Comparison of ENCODE assay signal across 10 cellular contexts in the genomic region with DNA sequence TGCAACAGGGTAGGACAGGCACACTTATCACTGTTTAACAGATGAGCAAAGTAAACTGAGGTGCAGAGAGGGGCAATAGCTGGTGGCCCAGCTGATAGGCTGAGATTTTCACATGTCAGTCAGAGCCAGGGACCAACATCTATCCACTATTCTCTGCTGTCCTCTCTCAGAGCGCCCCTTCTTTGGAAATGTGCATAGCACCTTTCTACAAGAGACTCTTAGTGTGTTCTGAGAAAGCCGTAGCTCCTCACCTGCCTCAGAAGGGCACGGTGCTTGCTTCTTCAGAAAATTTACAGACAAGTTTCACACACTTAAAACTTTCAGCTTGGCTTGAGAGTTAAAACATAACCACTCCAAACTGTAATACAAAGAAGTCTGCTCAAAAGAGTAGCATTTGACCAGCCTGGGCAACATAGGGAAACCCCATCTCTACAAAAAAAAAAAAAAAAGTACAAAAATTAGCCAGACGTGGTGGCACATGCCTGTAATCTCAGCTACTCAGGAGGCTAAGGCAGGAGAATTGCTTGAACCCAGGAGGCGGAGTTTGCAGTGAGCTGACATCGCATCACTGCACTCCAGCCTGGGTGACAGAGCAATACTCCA. TPM values are rescaled to one million over a fixed set of nuclear protein-coding genes. Genes with fewer than 3 reads are reported as not detected.
A peak's percentile ranks its signal among the peaks of the same experiment; 100 is the strongest.
DNase-seq lines count a peak whose midpoint lies in the region; ATAC-seq, FAIRE-seq and TF ChIP-seq lines count a peak whose summit lies in the region.
"Not testable (repeated sequence)": the region's sequence is repeated elsewhere in the genome, so short reads cannot be mapped to it uniquely, and the experiment has no call there.
"Had no signal": no experiment of that assay in that cellular context is flagged by ENCODE, and none has a peak within 500 bp of the region (broad histone marks: within the 10 kb centered on the region; RNA-seq: fewer than 3 reads in every experiment).

No MANE protein-coding gene starts in this region.

- BruUV-seq in HCT116 (replicated peaks; lab: Mats Ljungman, UMichigan); HepG2 (replicated peaks; lab: Mats Ljungman, UMichigan): not testable (repeated sequence)
- TSS peak; percentile 61 for BruUV-seq in GM12878 (replicated peaks; lab: Mats Ljungman, UMichigan)

- POLR2A ChIA-PET in HCT116 (lab: Charles Lee); WTC11 (lab: Charles Lee); GM12878 (lab: Charles Lee); HepG2 (lab: Yijun Ruan, JAX): not testable (repeated sequence)

- H3K36me3 Mint-ChIP-seq in WTC11 = not testable (repeated sequence)

- SMC1A ChIA-PET in GM12878 (lab: Charles Lee; ENCODE audit: uncharacterized antibody, unreplicated experiment) = not testable (repeated sequence)

- H3K9me2 ChIP-seq in HCT116 (ENCODE audit: insufficient read depth) = not testable (repeated sequence)

- CTCF ChIA-PET in HCT116 (lab: Charles Lee); WTC11 (lab: Charles Lee); GM12878 (lab: Yijun Ruan, JAX); HepG2 (lab: Yijun Ruan, JAX; ENCODE audit: low intra/inter-chr PET ratio, low total read pairs): not testable (repeated sequence)

- not testable (repeated sequence) for H3K27me3 Mint-ChIP-seq in WTC11 (ENCODE audit: low read depth)

- not testable (repeated sequence) for H3K9ac ChIP-seq in HCT116 (ENCODE audit: low read length); GM12878 (ENCODE audit: control insufficient read depth, insufficient read depth, low read length); HepG2 (ENCODE audit: insufficient read depth, low read depth, low read length)

- intact Hi-C loops in HCT116 (cut with micrococcal nuclease); GM12878 (cut with micrococcal nuclease; ENCODE audit: unreplicated experiment); HepG2 (cut with micrococcal nuclease; ENCODE audit: unreplicated experiment); upper lobe of right lung (cut with DNase I): not testable (repeated sequence)

- not testable (repeated sequence) for H3K4me2 ChIP-seq in HCT116 (ENCODE audit: low read length); GM12878 (ENCODE audit: control insufficient read depth, insufficient read depth); HepG2 (ENCODE audit: low read depth, low read length)

- H3K27ac Mint-ChIP-seq in WTC11 = not testable (repeated sequence)

- WGBS in GM12878 (ENCODE audit: insufficient coverage, insufficient replicate concordance, low lambda C conversion rate, missing lambda C conversion rate) = no CpG with 5 or more reads among the region's 6 CpGs
- no CpG with 5 or more reads among the region's 6 CpGs for WGBS in HepG2 (ENCODE audit: low lambda C conversion rate)

- not testable (repeated sequence) for H3K4me1 ChIP-seq in HCT116 (ENCODE audit: control insufficient read depth in 1 of 2, insufficient read depth in 2 of 2, low read length in 2 of 2); GM12878 (ENCODE audit: control insufficient read depth, insufficient read depth, low read length); HepG2 (ENCODE audit: insufficient read depth, low read length); upper lobe of right lung

- TF ChIP-seq CTCF in HCT116 (IDR thresholded peaks at IDR 0.05 in 2 of 3, conservative IDR thresholded peaks at IDR 0.05 in 1 of 3; ENCODE audit: borderline replicate concordance in 1 of 3, insufficient read depth in 1 of 3, low read depth in 2 of 3, low read length in 2 of 3); WTC11 (IDR thresholded peaks at IDR 0.05); GM12878 (IDR thresholded peaks at IDR 0.05 in 2 of 3, conservative IDR thresholded peaks at IDR 0.05 in 1 of 3; ENCODE audit: control insufficient read depth in 2 of 3, extremely low read depth in 1 of 3, insufficient read depth in 1 of 3, low read depth in 3 of 3, low read length in 3 of 3); HepG2 (CRISPR knock-in tag; IDR thresholded peaks at IDR 0.05); upper lobe of right lung (IDR thresholded peaks at IDR 0.05): not testable (repeated sequence)

- H3K27me3 ChIP-seq in HCT116 (ENCODE audit: insufficient read depth, low read length); GM12878 (replicated peaks in 1 of 2; ENCODE audit: control insufficient read depth in 2 of 2, insufficient read depth in 2 of 2, low read length in 1 of 2); HepG2 (ENCODE audit: control insufficient read depth in 1 of 2, insufficient read depth in 2 of 2, low read length in 2 of 2); upper lobe of right lung: not testable (repeated sequence)

- not testable (repeated sequence) for H3K9me3 Mint-ChIP-seq in WTC11

- ATAC-seq in GM18868 (IDR thresholded peaks at IDR 0.05; ENCODE audit: unreplicated experiment) (peak; percentile 50), HCT116 (peak; percentile 68), WTC11 (peak; percentile 81), GM12878 (peak; percentile 66), HepG2 (peak; percentile 55), upper lobe of right lung (peak; percentile 38)

- not testable (repeated sequence) for H3K36me3 ChIP-seq in HCT116 (ENCODE audit: control insufficient read depth in 1 of 2, insufficient read depth in 2 of 2, low read length in 2 of 2); GM12878 (ENCODE audit: control insufficient read depth in 2 of 2, insufficient read depth in 2 of 2, low read length in 1 of 2); HepG2 (replicated peaks in 1 of 2; ENCODE audit: control insufficient read depth in 1 of 2, insufficient read depth in 2 of 2, low read length in 2 of 2); upper lobe of right lung

- not testable (repeated sequence) for H2AFZ ChIP-seq in HCT116 (ENCODE audit: low read depth, low read length, poor library complexity, severe bottlenecking); GM12878 (ENCODE audit: control insufficient read depth, low read depth, low read length); HepG2 (ENCODE audit: low read length)

- TF ChIP-seq EP300 in GM12878 (IDR thresholded peaks at IDR 0.05; ENCODE audit: borderline replicate concordance in 1 of 2, control insufficient read depth in 1 of 2, low read depth in 2 of 2, low read length in 2 of 2); HepG2 (IDR thresholded peaks at IDR 0.05; ENCODE audit: low read depth in 2 of 2, low read length in 2 of 2); HepG2 (CRISPR knock-in tag; IDR thresholded peaks at IDR 0.05; ENCODE audit: borderline replicate concordance): not testable (repeated sequence)

- not testable (repeated sequence) for TF ChIP-seq POLR2A in HCT116 (IDR thresholded peaks at IDR 0.05; ENCODE audit: borderline replicate concordance, extremely low read depth, insufficient read depth, insufficient read length); GM12878 (IDR thresholded peaks at IDR 0.05; ENCODE audit: low read depth, low read length); HepG2 (IDR thresholded peaks at IDR 0.05; ENCODE audit: insufficient read depth in 1 of 2, low read depth in 2 of 2, low read length in 2 of 2)

- RAD21 ChIA-PET in HCT116 (lab: Charles Lee; ENCODE audit: low non-redundant PET in 1 of 2, low total read pairs in 2 of 2, uncharacterized antibody in 2 of 2, unreplicated experiment in 2 of 2); GM12878 (lab: Charles Lee; ENCODE audit: unreplicated experiment): not testable (repeated sequence)

- H3K27ac ChIP-seq in HCT116 (ENCODE audit: low read depth, low read length); GM12878 (ENCODE audit: control insufficient read depth, insufficient read depth); HepG2 (ENCODE audit: extremely low read length, insufficient read depth, low read length); upper lobe of right lung: not testable (repeated sequence)

- not testable (repeated sequence) for H3K79me2 ChIP-seq in HCT116 (ENCODE audit: insufficient read depth, low read length); GM12878 (ENCODE audit: control insufficient read depth, insufficient read depth, low read length); HepG2 (ENCODE audit: insufficient read depth, low read length)

- FAIRE-seq in GM12878 (lab: Jason Lieb, UNC); HepG2 (lab: Jason Lieb, UNC): not testable (repeated sequence)

- not testable (repeated sequence) for TF ChIP-seq RAD21 in HCT116 (IDR thresholded peaks at IDR 0.05; ENCODE audit: low read depth); GM12878 (IDR thresholded peaks at IDR 0.05; ENCODE audit: insufficient read depth, low read depth, low read length); HepG2 (CRISPR knock-in tag; IDR thresholded peaks at IDR 0.05)

- H3K9me3 ChIP-seq in HCT116 (ENCODE audit: control insufficient read depth in 1 of 2, insufficient read depth in 1 of 2, low read depth in 1 of 2, low read length in 2 of 2); GM12878 (replicated peaks; ENCODE audit: control insufficient read depth, insufficient read depth, low read length); HepG2 (ENCODE audit: low read length); upper lobe of right lung: not testable (repeated sequence)

- in situ Hi-C loops in GM12878 (cut with MboI); HepG2 (cut with HindIII; ENCODE audit: extremely low pct_ligation_motif_present, low pct_unique_long_range_greater_than_20kb): not testable (repeated sequence)

- H3K4me3 Mint-ChIP-seq in WTC11 = not testable (repeated sequence)

- not testable (repeated sequence) for H3K4me3 ChIP-seq in HCT116 (replicated peaks in 1 of 2; ENCODE audit: low read depth in 1 of 2, low read length in 2 of 2); GM12878; HepG2 (replicated peaks in 1 of 3; ENCODE audit: insufficient read depth in 1 of 3, low read depth in 2 of 3, low read length in 3 of 3); upper lobe of right lung

- not testable (repeated sequence) for H3K4me1 Mint-ChIP-seq in WTC11

- H4K20me1 ChIP-seq in HCT116 (ENCODE audit: insufficient read depth); GM12878 (ENCODE audit: control insufficient read depth, insufficient read depth); HepG2 (ENCODE audit: insufficient read depth, low read length): not testable (repeated sequence)

- DNase-seq in HCT116 (ENCODE audit: low read depth, low spot score); WTC11 (ENCODE audit: low spot score); GM12878 (ENCODE audit: low read depth, low spot score); HepG2 (ENCODE audit: low spot score); upper lobe of right lung: not testable (repeated sequence)

RNA-seq across cellular contexts. Expression of a gene that starts 23.4 kb away (rescaled TPM):
- total RNA-seq in HCT116 (2021; ENCODE audit: unreplicated experiment) (0.44 TPM), WTC11 (2021) (0.50 to 0.60 TPM (median 0.55 TPM) in 3 replicates), GM12878 (2014; rRNA removed) (18.7 and 21.2 TPM in 2 replicates), GM12878 (2014; rRNA removed; fragmentation: Illumina TruSeq; extraction: Trizol) (35.1 and 37.3 TPM in 2 replicates), GM12878 (2021) (29.3 and 32.4 TPM in 2 replicates), HepG2 (2016; rRNA removed; fragmentation: Illumina TruSeq; extraction: Trizol) (not detected in 2 replicates), upper lobe of right lung (16.6 TPM)
- polyA plus RNA-seq in HCT116 (2012) = not detected in 2 replicates
- 194 and 200 TPM in 2 replicates for total RNA-seq in GM12878 (2013; cell fraction: nucleolus; rRNA removed)
- 12.7 TPM for polyA plus RNA-seq in GM12878 (2011; ENCODE audit: low read depth)
- polyA plus RNA-seq in GM12878 (2011; rRNA removed) (5.5 and 7.5 TPM in 2 replicates), GM12878 (2014; fragmentation: Illumina TruSeq; extraction: Trizol) (5.6 and 24.6 TPM in 2 replicates), GM12878 (2014; fragmentation: Nextera tagmentation; extraction: Ambion mirVana) (1 to 10 TPM; 1.5 to 1.9 TPM), GM12878 (2014; rRNA removed) (52.0 and 63.2 TPM in 2 replicates), GM12878 (2016; fragmentation: Nextera tagmentation; extraction: Ambion mirVana) (1 to 10 TPM; 2.8 TPM), HepG2 (2011; rRNA removed) (0.62 and 0.65 TPM in 2 replicates)
- 4.3 and 5.9 TPM in 2 replicates for polyA plus RNA-seq in GM12878 (2011; cell fraction: cytosol; rRNA removed)
- polyA plus RNA-seq in GM12878 (2011; cell fraction: nucleus; rRNA removed) = 18.7 and 26.5 TPM in 2 replicates
- 18.3 and 26.2 TPM in 2 replicates for polyA plus RNA-seq in GM12878 (2012)
- 8.1 and 14.8 TPM in 2 replicates for polyA minus RNA-seq in GM12878 (2011; rRNA and poly(A)+ RNA removed)
- polyA minus RNA-seq in GM12878 (2011; cell fraction: cytosol; rRNA and poly(A)+ RNA removed) = 2.4 and 2.9 TPM in 2 replicates
- 14.4 and 35.1 TPM in 2 replicates for polyA minus RNA-seq in GM12878 (2011; cell fraction: nucleus; rRNA and poly(A)+ RNA removed)
- not detected in 2 replicates for total RNA-seq in HepG2 (2016; cell fraction: cytosol; rRNA removed; fragmentation: Illumina TruSeq; extraction: Trizol; ENCODE audit: low read depth)
- not detected in 2 replicates for total RNA-seq in HepG2 (2016; cell fraction: insoluble cytoplasmic fraction; rRNA removed; fragmentation: Illumina TruSeq; extraction: Trizol)
- total RNA-seq in HepG2 (2016; cell fraction: membrane; rRNA removed; fragmentation: Illumina TruSeq; extraction: Trizol) = not detected in 2 replicates
- total RNA-seq in HepG2 (2016; cell fraction: nucleus; rRNA removed; fragmentation: Illumina TruSeq; extraction: Trizol) = not detected in 2 replicates
- polyA plus RNA-seq in HepG2 (2011; cell fraction: cytosol; rRNA removed) = 0.13 and 0.36 TPM in 2 replicates
- 1.1 and 1.5 TPM in 2 replicates for polyA plus RNA-seq in HepG2 (2011; cell fraction: nucleus; rRNA removed)
- polyA plus RNA-seq in HepG2 (2012) = 0.43 TPM in 1 of 2 replicates, not detected in the other
- polyA plus RNA-seq in HepG2 (2016; cell fraction: cytosol; fragmentation: Illumina TruSeq; extraction: Trizol; ENCODE audit: low read depth) = not detected in 2 replicates
- not detected in 2 replicates for polyA plus RNA-seq in HepG2 (2016; cell fraction: insoluble cytoplasmic fraction; fragmentation: Illumina TruSeq; extraction: Trizol; ENCODE audit: low read depth)
- polyA plus RNA-seq in HepG2 (2016; cell fraction: membrane; fragmentation: Illumina TruSeq; extraction: Trizol; ENCODE audit: low read depth) = not detected in 2 replicates
- not detected in 2 replicates for polyA plus RNA-seq in HepG2 (2016; cell fraction: nucleus; fragmentation: Illumina TruSeq; extraction: Trizol; ENCODE audit: insufficient read depth, low read depth)
- 0.44 and 1.0 TPM in 2 replicates for polyA minus RNA-seq in HepG2 (2011; rRNA and poly(A)+ RNA removed; ENCODE audit: low replicate concordance)
- not detected in 2 replicates for polyA minus RNA-seq in HepG2 (2011; cell fraction: cytosol; rRNA and poly(A)+ RNA removed)
- 3.5 and 4.8 TPM in 2 replicates for polyA minus RNA-seq in HepG2 (2011; cell fraction: nucleus; rRNA and poly(A)+ RNA removed)
- total RNA-seq: A673, Caco-2, Calu3 had no signal
- polyA plus RNA-seq: AG04450 had no signal

Comparison
In these comparisons a context has a peak if more than half of its experiments do, and no peak if none do; other contexts are left out.
1. RNA of a gene that starts 23.4 kb away (total RNA-seq): 18.7 to 200 TPM in GM12878 and 16.6 TPM in upper lobe of right lung (single experiment); 0.50 to 0.60 TPM in WTC11, 0.44 TPM in HCT116 (single experiment) and not detected in HepG2; every median in the first group is over 10 times any median in the second.
2. Peak in every context shown above with its lines, with median percentiles within 50 percentile points of each other: ATAC-seq.